27 cellular contexts compared by ENCODE assay signal in genomic region chr15:95369202-95369601, GRCh38.
DNase-seq lines count a peak whose midpoint lies in the region; TF ChIP-seq lines count a peak whose summit lies in the region.
"Had no signal": no experiment of that assay in that cellular context is flagged by ENCODE, and none has a peak within 500 bp of the region (broad histone marks: within the 10 kb centered on the region; RNA-seq: fewer than 3 reads in every experiment).

No MANE protein-coding gene starts in this region.

- TF ChIP-seq CTCF in A673 (conservative IDR thresholded peaks at IDR 0.05; ENCODE audit: low read depth, low read length): no peak
- no peak for TF ChIP-seq CTCF in chondrocyte (IDR thresholded peaks at IDR 0.05)
- TF ChIP-seq CTCF in nephron (IDR thresholded peaks at IDR 0.05; ENCODE audit: unreplicated experiment in 3 of 3): no peak
- no peak for TF ChIP-seq CTCF in neural crest cell (conservative IDR thresholded peaks at IDR 0.05)

- H3K27ac Mint-ChIP-seq in chondrocyte (ENCODE audit: unreplicated experiment) (peak overlapping the region; percentile 46), nephron (peak overlapping the region; percentile 96 to 98 (median 97)), neural crest cell (ENCODE audit: unreplicated experiment) (no peak overlapping the region)
- H3K27ac Mint-ChIP-seq: CD4-positive, alpha-beta memory T cell; CD8-positive, alpha-beta memory T cell had no signal

- DNase-seq in A673 (ENCODE audit: low spot score): peak; percentile 21
- DNase-seq in chondrocyte (ENCODE audit: low spot score): no peak
- no peak for DNase-seq in neural crest cell (ENCODE audit: low read depth, low spot score)
- no peak for DNase-seq in ureter (ENCODE audit: low spot score)
- DNase-seq in SJCRH30: no peak
- no peak for DNase-seq in NK-92 (lab: John Stamatoyannopoulos, UW; ENCODE audit: unreplicated experiment)
- DNase-seq in NOMO-1 treated with DMSO at 0.1 percent for 48 hours (lab: John Stamatoyannopoulos, UW; ENCODE audit: unreplicated experiment): no peak
- DNase-seq: ACHN; BE2C; C1 segment of cervical spinal cord; CD4-positive, alpha-beta memory T cell; CD4-positive, CD25-positive, alpha-beta regulatory T cell; CD8-positive, alpha-beta memory T cell; COR-L47; DMS 273 treated with DMSO at 0.1 percent for 48 hours; DMS153; DMS53; DMS79; DND-41; EL; GDM1 had no signal

- H3K9me3 Mint-ChIP-seq in chondrocyte (ENCODE audit: low read depth) (no peaks in the 10 kb centered on the region), nephron (no peaks in the 10 kb centered on the region), neural crest cell (no peaks in the 10 kb centered on the region)
- H3K9me3 Mint-ChIP-seq: CD8-positive, alpha-beta memory T cell had no signal

- H3K4me1 ChIP-seq in A673 (ENCODE audit: insufficient read depth, low read length, poor library complexity, severe bottlenecking): peaks cover 23% of the 10 kb centered on the region
- peaks cover 9% of the 10 kb centered on the region; the same call in 1 of the 2 replicates for H3K4me1 ChIP-seq in SJCRH30
- H3K4me1 ChIP-seq: A549, BE2C, BLaER1 had no signal

- POLR2A ChIA-PET in A673 (lab: Charles Lee; ENCODE audit: low non-redundant PET): no interaction called here

- no peak overlapping the region for H3K4me3 ChIP-seq in A673 (ENCODE audit: low read depth, low read length, poor library complexity, severe bottlenecking)
- no peak overlapping the region for H3K4me3 ChIP-seq in SJCRH30
- H3K4me3 ChIP-seq: A549, BLaER1, GM12878 had no signal

- BruUV-seq in A673 (replicated peaks; lab: Mats Ljungman, UMichigan): no TSS peak

- H3K9me3 ChIP-seq in A673 (ENCODE audit: low read depth, low read length, poor library complexity, severe bottlenecking) (no peaks in the 10 kb centered on the region), SJCRH30 (replicated peaks) (no peaks in the 10 kb centered on the region)
- H3K9me3 ChIP-seq: A549, BE2C, BLaER1 had no signal

- peaks cover 36% of the 10 kb centered on the region for H3K4me1 Mint-ChIP-seq in chondrocyte (ENCODE audit: low read depth)
- H3K4me1 Mint-ChIP-seq in nephron: peaks cover 48% of the 10 kb centered on the region
- peaks cover 52% of the 10 kb centered on the region for H3K4me1 Mint-ChIP-seq in neural crest cell
- H3K4me1 Mint-ChIP-seq: CD14-positive monocyte; CD4-positive, alpha-beta memory T cell; CD4-positive, CD25-positive, alpha-beta regulatory T cell; CD8-positive, alpha-beta memory T cell had no signal

- H3K36me3 ChIP-seq in A673 (ENCODE audit: insufficient read depth, low read length, poor library complexity, severe bottlenecking) (no peaks in the 10 kb centered on the region), SJCRH30 (no peaks in the 10 kb centered on the region)
- H3K36me3 ChIP-seq: BE2C, BLaER1 had no signal

- intact Hi-C loops in A673 (cut with micrococcal nuclease; ENCODE audit: unreplicated experiment): no loop called here

- H3K27ac ChIP-seq in A673 (ENCODE audit: low read depth, low read length, poor library complexity, severe bottlenecking) (no peak overlapping the region), SJCRH30 (no peak overlapping the region)
- H3K27ac ChIP-seq: 22Rv1, A549, BLaER1 had no signal

- H3K27me3 Mint-ChIP-seq in chondrocyte (ENCODE audit: low read depth) (no peaks in the 10 kb centered on the region), nephron (ENCODE audit: low read depth) (peaks cover 6% of the 10 kb centered on the region), neural crest cell (ENCODE audit: low read depth) (no peaks in the 10 kb centered on the region)
- H3K27me3 Mint-ChIP-seq: CD4-positive, alpha-beta memory T cell; CD4-positive, CD25-positive, alpha-beta regulatory T cell had no signal

- H3K36me3 Mint-ChIP-seq in chondrocyte (ENCODE audit: low read depth): no peaks in the 10 kb centered on the region
- no peaks in the 10 kb centered on the region for H3K36me3 Mint-ChIP-seq in nephron (ENCODE audit: low read depth)
- H3K36me3 Mint-ChIP-seq in neural crest cell (ENCODE audit: low read depth): no peaks in the 10 kb centered on the region
- H3K36me3 Mint-ChIP-seq: CD14-positive monocyte; CD4-positive, alpha-beta memory T cell; CD4-positive, CD25-positive, alpha-beta regulatory T cell had no signal

- H3K27me3 ChIP-seq in A673 (replicated peaks; ENCODE audit: insufficient read depth, low read depth, low read length, poor library complexity) (no peaks in the 10 kb centered on the region), SJCRH30 (no peaks in the 10 kb centered on the region)
- H3K27me3 ChIP-seq: BE2C, BLaER1 had no signal

- H3K4me3 Mint-ChIP-seq in chondrocyte (ENCODE audit: unreplicated experiment) (no peak overlapping the region), nephron (peak overlapping the region; percentile 10 to 55 (median 41)), neural crest cell (peak overlapping the region; percentile 13)
- H3K4me3 Mint-ChIP-seq: CD14-positive monocyte; CD4-positive, CD25-positive, alpha-beta regulatory T cell; CD8-positive, alpha-beta memory T cell had no signal

- CTCF ChIA-PET in A673 (lab: Charles Lee): no interaction called here
